15 cellular contexts compared by ENCODE assay signal in the genomic region with DNA sequence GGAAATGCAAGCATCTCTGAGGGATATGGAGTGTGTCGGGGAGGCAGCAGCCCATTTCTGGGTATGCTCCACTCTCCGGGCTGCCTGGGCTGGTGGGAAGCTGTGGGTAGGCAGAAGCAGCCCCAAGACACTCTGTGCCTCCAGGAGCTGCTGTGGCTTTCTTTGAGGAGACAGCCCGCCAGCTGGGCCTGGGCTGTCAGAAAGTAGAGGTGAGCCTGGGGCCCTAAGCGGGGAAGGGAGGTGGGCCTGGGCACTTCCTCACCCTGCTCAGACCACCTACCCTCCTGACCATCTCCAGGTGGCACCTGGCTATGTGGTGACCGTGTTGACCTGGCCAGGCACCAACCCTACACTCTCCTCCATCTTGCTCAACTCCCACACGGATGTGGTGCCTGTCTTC. TPM values are rescaled to one million over a fixed set of nuclear protein-coding genes. Genes with fewer than 3 reads are reported as not detected.
DNase-seq lines count a peak whose midpoint lies in the region; TF ChIP-seq lines count a peak whose summit lies in the region.
"Had no signal": no experiment of that assay in that cellular context is flagged by ENCODE, and none has a peak within 500 bp of the region (broad histone marks: within the 10 kb centered on the region; RNA-seq: fewer than 3 reads in every experiment).

No MANE protein-coding gene starts in this region.

- no peak overlapping the region for H3K4me3 Mint-ChIP-seq in T-helper 1 cell treated with Interleukin-12 subunit alpha and Interleukin-12 subunit beta and Interleukin-4 antibody, amounts not matched to agents 30 μg/mL and 1 μg/mL, for 36 hours
- H3K4me3 Mint-ChIP-seq in IgD-negative memory B cell (peak overlapping the region in 3 of 4 donors; percentile 28 to 79 (median 54)), chondrocyte (ENCODE audit: unreplicated experiment) (no peak overlapping the region), osteocyte (ENCODE audit: unreplicated experiment) (no peak overlapping the region)

- TF ChIP-seq CTCF in chondrocyte (IDR thresholded peaks at IDR 0.05) (no peak), osteocyte (IDR thresholded peaks at IDR 0.05) (no peak)

- no peaks in the 10 kb centered on the region for H3K9me3 Mint-ChIP-seq in T-helper 1 cell treated with Interleukin-12 subunit alpha and Interleukin-12 subunit beta and Interleukin-4 antibody, amounts not matched to agents 30 μg/mL and 1 μg/mL, for 36 hours
- H3K9me3 Mint-ChIP-seq in IgD-negative memory B cell = no peaks in the 10 kb centered on the region
- H3K9me3 Mint-ChIP-seq in chondrocyte (ENCODE audit: low read depth) = no peaks in the 10 kb centered on the region
- H3K9me3 Mint-ChIP-seq in osteocyte (ENCODE audit: unreplicated experiment) = no peaks in the 10 kb centered on the region

- DNase-seq in T-helper 1 cell (no peak), chondrocyte (ENCODE audit: low spot score) (no peak), osteocyte (ENCODE audit: extremely low spot score, unreplicated experiment) (no peak), SK-N-DZ (ENCODE audit: low spot score) (no peak), AG20443 (ENCODE audit: low spot score) (no peak)
- no peak for DNase-seq in stimulated activated naive CD4-positive, alpha-beta T cell (lab: John Stamatoyannopoulos, UW)
- DNase-seq: 8988T; COR-L47; glutamatergic neuron; kidney glomerular epithelial cell; NCI-H1436 treated with DMSO at 0.1 percent for 48 hours; NCI-H510A treated with DMSO at 0.1 percent for 48 hours; stimulated activated CD4-positive, alpha-beta T cell treated with anti-CD3 and anti-CD28 coated beads, Interleukin-4, amount 100 ng/mL, for 1 hour had no signal

- H3K27ac Mint-ChIP-seq in T-helper 1 cell treated with Interleukin-12 subunit alpha and Interleukin-12 subunit beta and Interleukin-4 antibody, amounts not matched to agents 30 μg/mL and 1 μg/mL, for 36 hours = peak overlapping the region; percentile 57
- peak overlapping the region in 1 of 3 donors; percentile 27 for H3K27ac Mint-ChIP-seq in IgD-negative memory B cell
- peak overlapping the region; percentile 32 for H3K27ac Mint-ChIP-seq in chondrocyte (ENCODE audit: unreplicated experiment)
- peak overlapping the region; percentile 98 for H3K27ac Mint-ChIP-seq in osteocyte (ENCODE audit: unreplicated experiment)

- peaks cover 24% of the 10 kb centered on the region for H3K4me1 Mint-ChIP-seq in T-helper 1 cell treated with Interleukin-12 subunit alpha and Interleukin-12 subunit beta and Interleukin-4 antibody, amounts not matched to agents 30 μg/mL and 1 μg/mL, for 36 hours (ENCODE audit: low read depth)
- H3K4me1 Mint-ChIP-seq in IgD-negative memory B cell (peaks cover 3 to 13% (median 9%) of the 10 kb centered on the region in 3 donors), chondrocyte (ENCODE audit: low read depth) (peaks cover 25% of the 10 kb centered on the region), osteocyte (ENCODE audit: unreplicated experiment) (peaks cover 24% of the 10 kb centered on the region)

- peaks cover 6% of the 10 kb centered on the region for H3K36me3 Mint-ChIP-seq in T-helper 1 cell treated with Interleukin-12 subunit alpha and Interleukin-12 subunit beta and Interleukin-4 antibody, amounts not matched to agents 30 μg/mL and 1 μg/mL, for 36 hours (ENCODE audit: low read depth)
- H3K36me3 Mint-ChIP-seq in IgD-negative memory B cell = no peaks in the 10 kb centered on the region
- H3K36me3 Mint-ChIP-seq in chondrocyte (ENCODE audit: low read depth) = no peaks in the 10 kb centered on the region
- H3K36me3 Mint-ChIP-seq in osteocyte (ENCODE audit: unreplicated experiment) = no peaks in the 10 kb centered on the region

- H3K27me3 Mint-ChIP-seq in T-helper 1 cell treated with Interleukin-12 subunit alpha and Interleukin-12 subunit beta and Interleukin-4 antibody, amounts not matched to agents 30 μg/mL and 1 μg/mL, for 36 hours (ENCODE audit: low read depth) = no peaks in the 10 kb centered on the region
- H3K27me3 Mint-ChIP-seq in IgD-negative memory B cell (no peaks in the 10 kb centered on the region), chondrocyte (ENCODE audit: low read depth) (no peaks in the 10 kb centered on the region), osteocyte (ENCODE audit: unreplicated experiment) (no peaks in the 10 kb centered on the region)

RNA-seq across cellular contexts. Expression of a gene that starts 1.7 kb away (rescaled TPM):
- polyA plus RNA-seq in IgD-negative memory B cell = 18.0 TPM
- total RNA-seq in chondrocyte (21.1 to 24.5 TPM (median 21.7 TPM) in 3 replicates), osteocyte (31.0 and 40.1 TPM in 2 replicates)
- polyA plus RNA-seq in SK-N-DZ (2014; cell fraction: cytosol; rRNA removed) = 56.2 and 56.3 TPM in 2 replicates
- 89.8 and 114 TPM in 2 replicates for polyA plus RNA-seq in SK-N-DZ (2014; cell fraction: nucleus; rRNA removed)

RNA-seq across cellular contexts. Expression of a gene that starts 10.2 kb away (rescaled TPM):
- polyA plus RNA-seq in IgD-negative memory B cell = 61.6 TPM
- total RNA-seq in chondrocyte (10.0 to 19.4 TPM (median 10.2 TPM) in 3 replicates), osteocyte (12.2 and 14.6 TPM in 2 replicates)
- polyA plus RNA-seq in SK-N-DZ (2014; cell fraction: cytosol; rRNA removed) = 26.8 and 32.0 TPM in 2 replicates
- 19.5 and 24.0 TPM in 2 replicates for polyA plus RNA-seq in SK-N-DZ (2014; cell fraction: nucleus; rRNA removed)

RNA-seq across cellular contexts. Expression of a gene that starts 10.6 kb away (rescaled TPM):
- polyA plus RNA-seq in IgD-negative memory B cell = 1,567 TPM
- total RNA-seq in chondrocyte (610 to 772 TPM (median 621 TPM) in 3 replicates), osteocyte (881 and 957 TPM in 2 replicates)
- polyA plus RNA-seq in SK-N-DZ (2014; cell fraction: cytosol; rRNA removed) = 1,243 and 1,338 TPM in 2 replicates
- 862 and 1,031 TPM in 2 replicates for polyA plus RNA-seq in SK-N-DZ (2014; cell fraction: nucleus; rRNA removed)

RNA-seq across cellular contexts. Expression of a gene that starts 11.2 kb away (rescaled TPM):
- polyA plus RNA-seq in IgD-negative memory B cell = 106 TPM
- total RNA-seq in chondrocyte = 24.3 to 38.0 TPM (median 25.7 TPM) in 3 replicates
- total RNA-seq in osteocyte = 42.7 and 45.2 TPM in 2 replicates
- polyA plus RNA-seq in SK-N-DZ (2014; cell fraction: cytosol; rRNA removed) = 28.5 and 32.5 TPM in 2 replicates
- 38.4 and 42.4 TPM in 2 replicates for polyA plus RNA-seq in SK-N-DZ (2014; cell fraction: nucleus; rRNA removed)

RNA-seq across cellular contexts. Expression of a gene that starts 17.8 kb away (rescaled TPM):
- polyA plus RNA-seq in IgD-negative memory B cell = 13.9 TPM
- total RNA-seq in chondrocyte = 35.5 to 63.8 TPM (median 55.7 TPM) in 3 replicates
- 47.5 and 50.8 TPM in 2 replicates for total RNA-seq in osteocyte
- 302 and 358 TPM in 2 replicates for polyA plus RNA-seq in SK-N-DZ (2014; cell fraction: cytosol; rRNA removed)
- 571 and 659 TPM in 2 replicates for polyA plus RNA-seq in SK-N-DZ (2014; cell fraction: nucleus; rRNA removed)

Comparison
In these comparisons a context has a peak if more than half of its experiments do, and no peak if none do; other contexts are left out.
1. H3K4me3 Mint-ChIP-seq: peak in IgD-negative memory B cell (3 of 4); none in T-helper 1 cell treated with Interleukin-12 subunit alpha and Interleukin-12 subunit beta and Interleukin-4 antibody, amounts not matched to agents 30 μg/mL and 1 μg/mL, for 36 hours (single experiment), chondrocyte (single experiment) and osteocyte (single experiment).